ENCODE assay signal across 19 cellular contexts in the genomic region with DNA sequence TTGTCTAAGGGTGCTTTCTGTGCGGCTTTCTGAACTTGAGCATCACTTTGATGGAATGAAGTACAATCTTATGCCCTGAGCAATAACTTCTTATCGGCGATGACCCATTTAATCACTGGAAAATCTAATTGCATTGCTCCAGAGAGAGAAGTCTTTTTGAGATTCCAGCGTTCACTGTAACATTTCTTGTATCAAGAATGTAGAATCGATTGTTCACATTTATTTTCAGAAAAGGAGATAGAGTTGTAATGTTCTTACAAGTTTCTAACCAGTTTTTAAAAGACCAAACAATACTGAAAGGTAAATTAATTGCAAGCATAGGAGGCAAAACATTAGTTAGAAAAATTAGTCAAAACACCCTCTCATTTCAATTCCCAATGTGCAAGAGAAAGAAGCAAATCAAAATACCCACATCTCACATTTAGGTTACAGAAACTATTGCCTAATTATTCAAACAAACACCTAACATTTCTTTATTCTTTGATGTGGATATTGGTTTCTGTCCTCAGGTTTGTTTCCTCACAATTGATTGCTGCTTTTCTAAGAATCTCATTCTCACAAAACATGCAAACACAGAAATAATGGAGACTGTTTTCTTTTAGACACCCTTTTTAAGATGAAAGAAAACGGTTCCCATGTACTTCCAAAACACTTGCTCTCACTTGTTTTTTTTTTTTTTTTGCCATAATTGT. TPM values are rescaled to one million over a fixed set of nuclear protein-coding genes. Genes with fewer than 3 reads are reported as not detected.
"Had no signal": no experiment of that assay in that cellular context is flagged by ENCODE, and none has a peak within 500 bp of the region (broad histone marks: within the 10 kb centered on the region; RNA-seq: fewer than 3 reads in every experiment).

No MANE protein-coding gene starts in this region.

- DNase-seq: activated CD4-positive, alpha-beta memory T cell treated with anti-CD3 and anti-CD28 coated beads for 36 hours; activated CD4-positive, alpha-beta T cell treated with anti-CD3 and anti-CD28 coated beads for 1 hour; activated T-cell treated with anti-CD3 and anti-CD28 coated beads, Interleukin-2, amount 50 U/mL, for 48 hours; effector memory CD4-positive, alpha-beta T cell; heart right ventricle; left cardiac atrium; lower lobe of right lung; psoas muscle; right lobe of liver; stomach had no signal

- H3K9me3 ChIP-seq: lower lobe of right lung, psoas muscle, right lobe of liver, thoracic aorta had no signal

- FAIRE-seq: frontal cortex had no signal

- H3K27ac ChIP-seq: breast epithelium, heart right ventricle, lower lobe of right lung, psoas muscle, right lobe of liver, stomach had no signal

- H3K27ac Mint-ChIP-seq: activated CD4-positive, alpha-beta memory T cell treated with anti-CD3 and anti-CD28 coated beads for 36 hours; dendritic cell treated with granulocyte-macrophage colony-stimulating factor and Interleukin-4, amounts not matched to agents 40 ng/mL and 50 ng/mL, for 4 days had no signal

- H3K4me3 Mint-ChIP-seq: activated CD4-positive, alpha-beta memory T cell treated with anti-CD3 and anti-CD28 coated beads for 36 hours had no signal

- H3K4me3 ChIP-seq: right lobe of liver had no signal

- ATAC-seq: heart right ventricle had no signal

- H3K9me3 Mint-ChIP-seq: dendritic cell treated with granulocyte-macrophage colony-stimulating factor and Interleukin-4, amounts not matched to agents 40 ng/mL and 50 ng/mL, for 4 days had no signal

- H3K36me3 ChIP-seq: breast epithelium, heart right ventricle, lower lobe of right lung, right lobe of liver, stomach, thoracic aorta had no signal

RNA-seq across cellular contexts. Expression of a gene that starts 14.8 kb away (rescaled TPM):
- total RNA-seq: activated CD4-positive, alpha-beta memory T cell treated with anti-CD3 and anti-CD28 coated beads for 36 hours; aorta; breast epithelium; epithelial cell of proximal tubule; frontal cortex; heart right ventricle; left cardiac atrium; lower lobe of right lung; osteocyte; psoas muscle; right lobe of liver; stomach; thoracic aorta; ureter had no signal
- polyA plus RNA-seq: aorta, heart right ventricle, neural cell, psoas muscle, stomach had no signal
